Comparison of ENCODE assay signal across 7 cellular contexts in the genomic region with DNA sequence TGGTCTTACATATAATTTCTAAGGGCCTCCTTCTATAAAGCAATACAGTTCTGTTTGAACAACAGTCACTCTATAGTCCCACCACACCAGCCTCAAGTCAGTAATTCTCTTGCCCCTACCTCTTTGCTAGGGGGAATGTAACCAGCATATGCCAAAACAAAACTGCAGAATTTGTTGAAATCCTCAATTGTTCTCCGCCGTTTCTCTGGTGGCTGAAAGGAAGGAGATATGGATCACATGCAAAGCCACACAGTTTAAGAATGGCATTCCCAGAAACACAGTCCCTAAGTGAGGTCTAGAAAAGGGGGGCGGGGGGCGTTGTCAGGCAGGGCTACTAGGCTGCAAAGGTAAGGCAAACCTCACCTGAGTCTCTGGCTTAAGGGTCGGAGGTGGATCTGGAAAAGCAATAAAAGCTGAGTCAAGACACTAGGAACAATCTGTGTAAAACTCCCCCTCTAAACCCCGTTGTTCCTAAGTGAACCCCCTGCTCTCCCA. TPM values are rescaled to one million over a fixed set of nuclear protein-coding genes. Genes with fewer than 3 reads are reported as not detected.
A peak's percentile ranks its signal among the peaks of the same experiment; 100 is the strongest.
DNase-seq lines count a peak whose midpoint lies in the region; ATAC-seq, FAIRE-seq and TF ChIP-seq lines count a peak whose summit lies in the region.

No MANE protein-coding gene starts in this region.

- POLR2A ChIA-PET in activated naive CD8-positive, alpha-beta T cell treated with anti-CD3 and anti-CD28 coated beads, Interleukin-2, amount 10 ng/mL, durations not matched to agents 7 days and 5 days (lab: Charles Lee): interaction anchor here (1.5 to 12.9 kb wide), 6 partner anchors 13 to 99 kb away, joined by 3 to 162 read pairs (median 12); a partner anchor contains a TSS

- WGBS in HUES64: 48% methylated on average over 6 of the region's 6 CpGs
- WGBS in stomach, 5 donors: 19 to 27% (median 23%) methylated on average over 6 of the region's 6 CpGs

- H3K27me3 ChIP-seq in HUES64 (ENCODE audit: insufficient read depth, low read length): no peaks in the 10 kb centered on the region
- H3K27me3 ChIP-seq in stomach: no peaks in the 10 kb centered on the region

- H3K27ac Mint-ChIP-seq in activated naive CD8-positive, alpha-beta T cell treated with anti-CD3 and anti-CD28 coated beads, Interleukin-2, amount 10 ng/mL, durations not matched to agents 7 days and 5 days: peak overlapping the region; percentile 97
- H3K27ac Mint-ChIP-seq in immature natural killer cell: peak overlapping the region; percentile 51 to 96 (median 84)

- no peaks in the 10 kb centered on the region for H3K9me3 ChIP-seq in HUES64 (ENCODE audit: insufficient read depth, low read depth, low read length)
- no peaks in the 10 kb centered on the region for H3K9me3 ChIP-seq in stomach

- no peak for ATAC-seq in activated naive CD8-positive, alpha-beta T cell treated with anti-CD3 and anti-CD28 coated beads, Interleukin-2, amount 10 ng/mL, durations not matched to agents 7 days and 5 days (ENCODE audit: low read depth)
- ATAC-seq in GM19452 (IDR thresholded peaks at IDR 0.05; ENCODE audit: unreplicated experiment): no peak

- H3K4me3 Mint-ChIP-seq in activated naive CD8-positive, alpha-beta T cell treated with anti-CD3 and anti-CD28 coated beads, Interleukin-2, amount 10 ng/mL, durations not matched to agents 7 days and 5 days: peak overlapping the region; percentile 97
- peak overlapping the region; percentile 93 to 99 (median 98) for H3K4me3 Mint-ChIP-seq in immature natural killer cell

- no peak for TF ChIP-seq POLR2A in stomach (IDR thresholded peaks at IDR 0.05)

- FAIRE-seq in D721Med (lab: Jason Lieb, UNC): no peak

- H3K4me3 ChIP-seq in HUES64 (ENCODE audit: low read length) (peak overlapping the region; percentile 80), stomach (peak overlapping the region; percentile 97 to 100 (median 98))

- H3K27me3 Mint-ChIP-seq in activated naive CD8-positive, alpha-beta T cell treated with anti-CD3 and anti-CD28 coated beads, Interleukin-2, amount 10 ng/mL, durations not matched to agents 7 days and 5 days: no peaks in the 10 kb centered on the region
- H3K27me3 Mint-ChIP-seq in immature natural killer cell (ENCODE audit: low read depth in 3 of 3): peaks cover 12 to 29% (median 26%) of the 10 kb centered on the region in 3 donors

- peaks cover 39% of the 10 kb centered on the region for H3K36me3 ChIP-seq in HUES64 (ENCODE audit: insufficient read depth, low read length)
- peaks cover 23 to 34% (median 31%) of the 10 kb centered on the region in 4 donors for H3K36me3 ChIP-seq in stomach

- TF ChIP-seq EP300 in stomach (IDR thresholded peaks at IDR 0.05): no peak

- H3K36me3 Mint-ChIP-seq in activated naive CD8-positive, alpha-beta T cell treated with anti-CD3 and anti-CD28 coated beads, Interleukin-2, amount 10 ng/mL, durations not matched to agents 7 days and 5 days: peaks cover 21% of the 10 kb centered on the region
- H3K36me3 Mint-ChIP-seq in immature natural killer cell: peaks cover 0 to 21% (median 0%) of the 10 kb centered on the region in 3 donors

- intact Hi-C loops in stomach (cut with DNase I; ENCODE audit: low total_unique reads): no loop called here

- H3K4me1 Mint-ChIP-seq in activated naive CD8-positive, alpha-beta T cell treated with anti-CD3 and anti-CD28 coated beads, Interleukin-2, amount 10 ng/mL, durations not matched to agents 7 days and 5 days: peaks cover 52% of the 10 kb centered on the region
- H3K4me1 Mint-ChIP-seq in immature natural killer cell: peaks cover 66 to 77% of the 10 kb centered on the region in 2 donors

- DNase-seq in activated naive CD8-positive, alpha-beta T cell treated with anti-CD3 and anti-CD28 coated beads, Interleukin-2, amount 10 ng/mL, durations not matched to agents 7 days and 5 days: no peak
- DNase-seq in immature natural killer cell (no peak), stomach (no peak), UCSD-AML1 (lab: John Stamatoyannopoulos, UW; ENCODE audit: unreplicated experiment) (no peak), D721Med (ENCODE audit: insufficient read length, low spot score) (no peak)

- H3K9me3 Mint-ChIP-seq in activated naive CD8-positive, alpha-beta T cell treated with anti-CD3 and anti-CD28 coated beads, Interleukin-2, amount 10 ng/mL, durations not matched to agents 7 days and 5 days: no peaks in the 10 kb centered on the region
- H3K9me3 Mint-ChIP-seq in immature natural killer cell: no peaks in the 10 kb centered on the region

- H3K4me1 ChIP-seq in HUES64 (ENCODE audit: insufficient read depth, low read length) (peaks cover 20% of the 10 kb centered on the region), stomach (peaks cover 47 to 69% (median 64%) of the 10 kb centered on the region in 4 donors)

- TF ChIP-seq CTCF in stomach (IDR thresholded peaks at IDR 0.05) (no peak), D721Med (IDR thresholded peaks at IDR 0.05; ENCODE audit: insufficient read depth, missing control alignments) (no peak)

- peak overlapping the region; percentile 76 for H3K9ac ChIP-seq in HUES64 (ENCODE audit: low read depth, low read length)

- peak overlapping the region; percentile 93 for H3K27ac ChIP-seq in HUES64 (ENCODE audit: low read depth, low read length)
- peak overlapping the region; percentile 88 to 99 (median 96) for H3K27ac ChIP-seq in stomach

RNA-seq across cellular contexts. Expression of a gene that starts 1.9 kb away (rescaled TPM):
- 62.5 TPM for polyA plus RNA-seq in HUES64 (2013, experiment 1 of 2)
- polyA plus RNA-seq in HUES64 (2013, experiment 2 of 2): 63.0 TPM
- 10 to 100 TPM; 49.9 to 50.4 TPM for total RNA-seq in activated naive CD8-positive, alpha-beta T cell treated with anti-CD3 and anti-CD28 coated beads, Interleukin-2, amount 10 ng/mL, durations not matched to agents 7 days and 5 days
- polyA plus RNA-seq in immature natural killer cell (10 to 100 TPM; 11.9 to 41.4 (median 17.7) TPM), stomach (10 to 100 TPM; 21.3 to 27.2 (median 21.5) TPM)
- total RNA-seq in stomach: 10 to 100 TPM in 3 of 5 donors, 1 to 10 TPM in 2; 5.2 to 26.2 (median 14.0) TPM

RNA-seq across cellular contexts. Expression of a gene that starts 3.0 kb away (rescaled TPM):
- polyA plus RNA-seq in HUES64 (2013, experiment 1 of 2): 42.7 TPM
- polyA plus RNA-seq in HUES64 (2013, experiment 2 of 2): 48.1 TPM
- 10 to 100 TPM; 62.1 to 67.3 TPM for total RNA-seq in activated naive CD8-positive, alpha-beta T cell treated with anti-CD3 and anti-CD28 coated beads, Interleukin-2, amount 10 ng/mL, durations not matched to agents 7 days and 5 days
- polyA plus RNA-seq in immature natural killer cell (10 to 100 TPM; 19.4 to 28.5 (median 25.2) TPM), stomach (10 to 100 TPM; 12.1 to 14.5 (median 14.5) TPM)
- 100 to 1,000 TPM in 1 of 5 donors, 10 to 100 TPM in 4; 16.9 to 114 (median 19.7) TPM for total RNA-seq in stomach

RNA-seq across cellular contexts. Expression of a gene that starts 4.9 kb away (rescaled TPM):
- 307 TPM for polyA plus RNA-seq in HUES64 (2013, experiment 1 of 2)
- 379 TPM for polyA plus RNA-seq in HUES64 (2013, experiment 2 of 2)
- total RNA-seq in activated naive CD8-positive, alpha-beta T cell treated with anti-CD3 and anti-CD28 coated beads, Interleukin-2, amount 10 ng/mL, durations not matched to agents 7 days and 5 days: 100 to 1,000 TPM; 244 to 251 TPM
- polyA plus RNA-seq in immature natural killer cell (100 to 1,000 TPM; 764 to 982 (median 905) TPM), stomach (1,000 to 10,000 TPM in 1 of 3 donors, 100 to 1,000 TPM in 2; 773 to 1,252 (median 934) TPM)
- 100 to 1,000 TPM; 111 to 419 (median 206) TPM for total RNA-seq in stomach

RNA-seq across cellular contexts. Expression of a gene that starts 14.2 kb away (rescaled TPM):
- 97.2 TPM for polyA plus RNA-seq in HUES64 (2013, experiment 1 of 2)
- polyA plus RNA-seq in HUES64 (2013, experiment 2 of 2): 102 TPM
- total RNA-seq in activated naive CD8-positive, alpha-beta T cell treated with anti-CD3 and anti-CD28 coated beads, Interleukin-2, amount 10 ng/mL, durations not matched to agents 7 days and 5 days: 100 to 1,000 TPM; 157 to 160 TPM
- polyA plus RNA-seq in immature natural killer cell (10 to 100 TPM; 33.2 to 61.1 (median 57.8) TPM), stomach (10 to 100 TPM; 71.8 to 85.1 (median 75.9) TPM)
- 10 to 100 TPM; 23.9 to 82.8 (median 54.0) TPM for total RNA-seq in stomach

RNA-seq across cellular contexts. Expression of a gene that starts 14.7 kb away (rescaled TPM):
- polyA plus RNA-seq in HUES64 (2013, experiment 1 of 2): 67.1 TPM
- 60.7 TPM for polyA plus RNA-seq in HUES64 (2013, experiment 2 of 2)
- 10 to 100 TPM; 49.5 to 52.0 TPM for total RNA-seq in activated naive CD8-positive, alpha-beta T cell treated with anti-CD3 and anti-CD28 coated beads, Interleukin-2, amount 10 ng/mL, durations not matched to agents 7 days and 5 days
- polyA plus RNA-seq in immature natural killer cell (100 to 1,000 TPM in 1 of 3 donors, 10 to 100 TPM in 2; 65.0 to 108 (median 89.0) TPM), stomach (10 to 100 TPM; 24.4 to 45.2 (median 28.5) TPM)
- 10 to 100 TPM in 3 of 5 donors, 1 to 10 TPM in 1, not detected in 1; 8.4 to 19.5 (median 13.6) TPM for total RNA-seq in stomach
